1 cellular context compared by ENCODE assay signal in the genomic region with DNA sequence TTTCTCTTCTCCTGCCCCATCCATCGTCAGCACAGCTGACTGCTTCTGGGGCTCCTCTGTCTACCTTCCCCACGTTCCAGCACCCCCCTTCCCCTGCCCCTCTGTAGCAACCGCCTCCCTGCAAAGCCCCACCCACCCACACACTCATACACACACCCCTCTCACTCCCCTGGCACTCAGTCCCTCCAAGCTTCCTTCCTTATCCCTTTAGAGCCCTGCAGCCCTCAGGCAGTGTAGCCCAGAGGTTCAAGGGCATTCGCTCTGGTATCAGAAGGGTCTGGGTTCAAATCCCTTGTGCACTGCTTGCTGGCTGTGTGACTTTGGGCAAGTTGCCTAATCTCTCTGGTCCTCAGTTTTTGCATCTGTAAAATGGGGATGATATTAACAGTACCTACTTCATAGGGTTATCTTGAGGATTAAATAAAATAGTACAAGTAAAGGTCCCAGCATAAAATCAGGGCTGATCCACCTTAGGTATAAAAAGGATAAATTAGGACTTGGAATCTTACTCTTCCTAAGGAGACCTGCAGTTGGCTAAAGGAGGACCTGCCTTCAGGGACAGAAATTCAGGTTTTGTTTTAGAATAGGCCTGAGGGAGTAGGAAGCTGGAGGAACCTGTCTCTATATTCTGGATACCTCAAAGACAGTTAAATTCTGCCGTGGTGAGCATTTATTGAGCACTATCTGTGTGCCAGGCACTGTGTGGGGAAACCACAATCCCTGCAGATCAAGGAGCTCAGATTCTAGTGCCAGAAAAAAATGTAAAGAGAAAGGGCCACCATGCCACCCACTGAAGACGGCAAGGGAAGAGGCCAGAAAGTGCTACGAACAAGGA.
A peak's percentile ranks its signal among the peaks of the same experiment; 100 is the strongest.
TF ChIP-seq lines count a peak whose summit lies in the region.

No MANE protein-coding gene starts in this region.

TF ChIP-seq in K562, 482 proteins besides CTCF, POLR2A, EP300 and RAD21 (continued from another document):
- peak; percentile 13 for TF ChIP-seq ZFP36 (IDR thresholded peaks at IDR 0.05; ENCODE audit: low read depth, low read length, partially characterized antibody)
- TF ChIP-seq SMC3 (conservative IDR thresholded peaks at IDR 0.05; ENCODE audit: insufficient read depth, low read depth, low read length) = no peak
- TF ChIP-seq KLF13 (tag; IDR thresholded peaks at IDR 0.05; ENCODE audit: borderline replicate concordance, low read depth) = no peak
- TF ChIP-seq RBM25 (IDR thresholded peaks at IDR 0.05; ENCODE audit: low read depth, low read length, severe bottlenecking) = peak; percentile 65
- TF ChIP-seq ZNF23 (CRISPR knock-in tag; IDR thresholded peaks at IDR 0.05) = no peak
- no peak for TF ChIP-seq KAT2B (IDR thresholded peaks at IDR 0.05; ENCODE audit: low read depth, low read length)
- TF ChIP-seq, protein P1, sequence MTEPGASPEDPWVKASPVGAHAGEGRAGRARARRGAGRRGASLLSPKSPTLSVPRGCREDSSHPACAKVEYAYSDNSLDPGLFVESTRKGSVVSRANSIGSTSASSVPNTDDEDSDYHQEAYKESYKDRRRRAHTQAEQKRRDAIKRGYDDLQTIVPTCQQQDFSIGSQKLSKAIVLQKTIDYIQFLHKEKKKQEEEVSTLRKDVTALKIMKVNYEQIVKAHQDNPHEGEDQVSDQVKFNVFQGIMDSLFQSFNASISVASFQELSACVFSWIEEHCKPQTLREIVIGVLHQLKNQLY (CRISPR knock-in tag; conservative IDR thresholded peaks at IDR 0.05) = no peak
- no peak for TF ChIP-seq MBD2 (IDR thresholded peaks at IDR 0.05; ENCODE audit: borderline replicate concordance, low read depth)
- no peak for TF ChIP-seq DPF2 (IDR thresholded peaks at IDR 0.05)
- TF ChIP-seq PHB2 (IDR thresholded peaks at IDR 0.05; ENCODE audit: low read depth) = no peak
- TF ChIP-seq, protein P2, sequence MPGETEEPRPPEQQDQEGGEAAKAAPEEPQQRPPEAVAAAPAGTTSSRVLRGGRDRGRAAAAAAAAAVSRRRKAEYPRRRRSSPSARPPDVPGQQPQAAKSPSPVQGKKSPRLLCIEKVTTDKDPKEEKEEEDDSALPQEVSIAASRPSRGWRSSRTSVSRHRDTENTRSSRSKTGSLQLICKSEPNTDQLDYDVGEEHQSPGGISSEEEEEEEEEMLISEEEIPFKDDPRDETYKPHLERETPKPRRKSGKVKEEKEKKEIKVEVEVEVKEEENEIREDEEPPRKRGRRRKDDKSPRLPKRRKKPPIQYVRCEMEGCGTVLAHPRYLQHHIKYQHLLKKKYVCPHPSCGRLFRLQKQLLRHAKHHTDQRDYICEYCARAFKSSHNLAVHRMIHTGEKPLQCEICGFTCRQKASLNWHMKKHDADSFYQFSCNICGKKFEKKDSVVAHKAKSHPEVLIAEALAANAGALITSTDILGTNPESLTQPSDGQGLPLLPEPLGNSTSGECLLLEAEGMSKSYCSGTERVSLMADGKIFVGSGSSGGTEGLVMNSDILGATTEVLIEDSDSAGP (CRISPR knock-in tag; IDR thresholded peaks at IDR 0.05) = no peak
- no peak for TF ChIP-seq BRF1 (IDR thresholded peaks at IDR 0.05; ENCODE audit: borderline replicate concordance, extremely low read depth, insufficient read length)
- TF ChIP-seq FOXJ3 (CRISPR knock-in tag; IDR thresholded peaks at IDR 0.05) = no peak
- TF ChIP-seq CCNT2 (IDR thresholded peaks at IDR 0.05; ENCODE audit: borderline replicate concordance, extremely low read depth, insufficient read length, low read depth, low read length) = no peak
- TF ChIP-seq SAP30 (IDR thresholded peaks at IDR 0.05; ENCODE audit: borderline replicate concordance, insufficient read depth, low read depth, low read length, poor library complexity, severe bottlenecking) = no peak
- TF ChIP-seq, protein P3, sequence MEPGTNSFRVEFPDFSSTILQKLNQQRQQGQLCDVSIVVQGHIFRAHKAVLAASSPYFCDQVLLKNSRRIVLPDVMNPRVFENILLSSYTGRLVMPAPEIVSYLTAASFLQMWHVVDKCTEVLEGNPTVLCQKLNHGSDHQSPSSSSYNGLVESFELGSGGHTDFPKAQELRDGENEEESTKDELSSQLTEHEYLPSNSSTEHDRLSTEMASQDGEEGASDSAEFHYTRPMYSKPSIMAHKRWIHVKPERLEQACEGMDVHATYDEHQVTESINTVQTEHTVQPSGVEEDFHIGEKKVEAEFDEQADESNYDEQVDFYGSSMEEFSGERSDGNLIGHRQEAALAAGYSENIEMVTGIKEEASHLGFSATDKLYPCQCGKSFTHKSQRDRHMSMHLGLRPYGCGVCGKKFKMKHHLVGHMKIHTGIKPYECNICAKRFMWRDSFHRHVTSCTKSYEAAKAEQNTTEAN (CRISPR knock-in tag; IDR thresholded peaks at IDR 0.05) = no peak
- TF ChIP-seq KDM1A (IDR thresholded peaks at IDR 0.05) = peak in 1 of 2 experiments; percentile 32; a peak in 1 of 4 replicates
- no peak for TF ChIP-seq HMG20B (CRISPR knock-in tag; IDR thresholded peaks at IDR 0.05)
- no peak for TF ChIP-seq NFRKB (IDR thresholded peaks at IDR 0.05; ENCODE audit: low read depth)
- no peak for TF ChIP-seq PTBP1 (IDR thresholded peaks at IDR 0.05; ENCODE audit: low read depth, low read length)
- TF ChIP-seq CBFA2T3 (IDR thresholded peaks at IDR 0.05) = no peak
- no peak for TF ChIP-seq CCAR2 (IDR thresholded peaks at IDR 0.05; ENCODE audit: low read depth, low read length)
- TF ChIP-seq, protein P4, sequence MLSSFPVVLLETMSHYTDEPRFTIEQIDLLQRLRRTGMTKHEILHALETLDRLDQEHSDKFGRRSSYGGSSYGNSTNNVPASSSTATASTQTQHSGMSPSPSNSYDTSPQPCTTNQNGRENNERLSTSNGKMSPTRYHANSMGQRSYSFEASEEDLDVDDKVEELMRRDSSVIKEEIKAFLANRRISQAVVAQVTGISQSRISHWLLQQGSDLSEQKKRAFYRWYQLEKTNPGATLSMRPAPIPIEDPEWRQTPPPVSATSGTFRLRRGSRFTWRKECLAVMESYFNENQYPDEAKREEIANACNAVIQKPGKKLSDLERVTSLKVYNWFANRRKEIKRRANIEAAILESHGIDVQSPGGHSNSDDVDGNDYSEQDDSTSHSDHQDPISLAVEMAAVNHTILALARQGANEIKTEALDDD (IDR thresholded peaks at IDR 0.05) = no peak
